ENCODE assay signal across 8 cellular contexts in genomic region chr14:64721391-64721791, GRCh38. TPM values are rescaled to one million over a fixed set of nuclear protein-coding genes. Genes with fewer than 3 reads are reported as not detected.
DNase-seq lines count a peak whose midpoint lies in the region; ATAC-seq and TF ChIP-seq lines count a peak whose summit lies in the region.

No MANE protein-coding gene starts in this region.

- TF ChIP-seq EP300 in SK-N-SH (IDR thresholded peaks at IDR 0.05; ENCODE audit: borderline replicate concordance in 1 of 2, low read depth in 1 of 2, low read length in 1 of 2) = no peak

- TF ChIP-seq CTCF in SK-N-SH (IDR thresholded peaks at IDR 0.05) (no peak), breast epithelium (IDR thresholded peaks at IDR 0.05) (no peak), right lobe of liver (IDR thresholded peaks at IDR 0.05) (no peak), type B pancreatic cell (conservative IDR thresholded peaks at IDR 0.05) (no peak)

- peaks cover 82% of the 10 kb centered on the region for H3K4me1 Mint-ChIP-seq in type B pancreatic cell (ENCODE audit: unreplicated experiment)

- H3K36me3 Mint-ChIP-seq in type B pancreatic cell = peaks cover 21% of the 10 kb centered on the region

- no peak overlapping the region for H3K27ac ChIP-seq in SK-N-SH (ENCODE audit: low read depth in 2 of 2, low read length in 1 of 2)
- peak overlapping the region; percentile 89 to 93 for H3K27ac ChIP-seq in breast epithelium
- H3K27ac ChIP-seq in right lobe of liver = peak overlapping the region; percentile 47 to 84 (median 63)

- H2AFZ ChIP-seq in SK-N-SH (ENCODE audit: low read depth) = no peak overlapping the region

- TF ChIP-seq POLR2A in breast epithelium (IDR thresholded peaks at IDR 0.05) (no peak), right lobe of liver (IDR thresholded peaks at IDR 0.05) (no peak)

- H3F3A ChIP-seq in SK-N-SH (replicated peaks; ENCODE audit: insufficient read depth) = no peaks in the 10 kb centered on the region

- H3K36me3 ChIP-seq in SK-N-SH (replicated peaks in 1 of 2; ENCODE audit: control insufficient read depth in 1 of 2, insufficient read depth in 2 of 2, low read length in 1 of 2) (no peaks in the 10 kb centered on the region), breast epithelium (no peaks in the 10 kb centered on the region), right lobe of liver (no peaks in the 10 kb centered on the region)

- H3K9me3 ChIP-seq in SK-N-SH (no peaks in the 10 kb centered on the region), breast epithelium (no peaks in the 10 kb centered on the region), right lobe of liver (no peaks in the 10 kb centered on the region)

- H3K27ac Mint-ChIP-seq in type B pancreatic cell = peak overlapping the region; percentile 41

- intact Hi-C loops in breast epithelium (cut with DNase I; ENCODE audit: low total_unique reads) (no loop called here), right lobe of liver (cut with DNase I) (no loop called here)

- H3K9me3 Mint-ChIP-seq in type B pancreatic cell = peaks cover 5% of the 10 kb centered on the region

- no peak for TF ChIP-seq RAD21 in SK-N-SH (IDR thresholded peaks at IDR 0.05; ENCODE audit: low read length)

- POLR2A ChIA-PET in SK-N-SH (lab: Yijun Ruan, JAX) = no interaction called here

- peaks cover 18 to 23% of the 10 kb centered on the region in 2 experiments; a peak in 2 of 4 replicates for H3K4me1 ChIP-seq in SK-N-SH (ENCODE audit: control insufficient read depth in 1 of 2, insufficient read depth in 2 of 2, low read depth in 1 of 2, low read length in 1 of 2)
- H3K4me1 ChIP-seq in breast epithelium = peaks cover 0 to 33% of the 10 kb centered on the region in 2 donors
- peaks cover 0 to 56% (median 24%) of the 10 kb centered on the region in 4 donors for H3K4me1 ChIP-seq in right lobe of liver

- CTCF ChIA-PET in SK-N-SH (lab: Yijun Ruan, JAX) = interaction anchor here (1.1 to 3.4 kb wide), 2 partner anchors 38 to 210 kb away, joined by 3 to 11 read pairs; no protein-coding TSS in a partner anchor

- ATAC-seq in SK-N-SH treated with all-trans-retinoic acid at 6 μM for 48 hours (peak; percentile 23; the same call in 1 of the 3 replicates), right lobe of liver (peak; percentile 50 to 72 (median 60)), GM21576 (IDR thresholded peaks at IDR 0.05; ENCODE audit: unreplicated experiment) (no peak), HG03097 (IDR thresholded peaks at IDR 0.05; ENCODE audit: low FRiP score, unreplicated experiment) (no peak)

- DNase-seq in SK-N-SH = no peak
- peak; percentile 52 to 58 for DNase-seq in breast epithelium (ENCODE audit: low spot score in 2 of 2)
- peak; percentile 60 to 78 (median 71) for DNase-seq in right lobe of liver
- no peak for DNase-seq in type B pancreatic cell (ENCODE audit: extremely low spot score, unreplicated experiment)
- DNase-seq in activated CD4-positive, alpha-beta T cell treated with anti-CD3 and anti-CD28 coated beads for 48 hours = no peak

- H3K27me3 ChIP-seq in SK-N-SH (ENCODE audit: insufficient read depth) (no peaks in the 10 kb centered on the region), breast epithelium (no peaks in the 10 kb centered on the region), right lobe of liver (no peaks in the 10 kb centered on the region)

- 81% methylated on average over 4 of the region's 5 CpGs for WGBS in SK-N-SH (ENCODE audit: low lambda C conversion rate)
- WGBS in right lobe of liver (ENCODE audit: insufficient coverage, low coverage, low lambda C conversion rate, missing lambda C conversion rate) = no CpG with 5 or more reads among the region's 5 CpGs

- peaks cover 3% of the 10 kb centered on the region; the same call in 1 of the 2 replicates for H4K20me1 ChIP-seq in SK-N-SH (ENCODE audit: insufficient read depth)

- H3K4me2 ChIP-seq in SK-N-SH = no peak overlapping the region

- H3K4me3 ChIP-seq in SK-N-SH (ENCODE audit: low read depth in 2 of 2, low read length in 1 of 2) (no peak overlapping the region), breast epithelium (peak overlapping the region in 1 of 3 donors; percentile 29), right lobe of liver (no peak overlapping the region)

- peaks cover 15% of the 10 kb centered on the region; the same call in 1 of the 2 replicates for H3K79me2 ChIP-seq in SK-N-SH (ENCODE audit: insufficient read depth)

- no peaks in the 10 kb centered on the region for H3K9me2 ChIP-seq in SK-N-SH

- no peak overlapping the region for H3K4me3 Mint-ChIP-seq in type B pancreatic cell

- H3K27me3 Mint-ChIP-seq in type B pancreatic cell = no peaks in the 10 kb centered on the region

- H3K9ac ChIP-seq in SK-N-SH = no peak overlapping the region

TF ChIP-seq in SK-N-SH treated with all-trans-retinoic acid at 6 μM for 48 hours, 23 proteins besides CTCF, POLR2A, EP300 and RAD21:
- TF ChIP-seq ZNF70 (CRISPR knock-in tag; IDR thresholded peaks at IDR 0.05) = no peak
- TF ChIP-seq ZC3H10 (CRISPR knock-in tag; IDR thresholded peaks at IDR 0.05) = no peak
- TF ChIP-seq CSDC2 (CRISPR knock-in tag; IDR thresholded peaks at IDR 0.05) = no peak
- TF ChIP-seq ESRRG (CRISPR knock-in tag; IDR thresholded peaks at IDR 0.05) = no peak
- TF ChIP-seq ARNTL (CRISPR knock-in tag; IDR thresholded peaks at IDR 0.05; ENCODE audit: borderline replicate concordance, low read depth) = no peak
- TF ChIP-seq CSRNP3 (CRISPR knock-in tag; IDR thresholded peaks at IDR 0.05) = no peak
- TF ChIP-seq ZFP30 (CRISPR knock-in tag; IDR thresholded peaks at IDR 0.05) = no peak
- TF ChIP-seq PPARA (CRISPR knock-in tag; IDR thresholded peaks at IDR 0.05; ENCODE audit: borderline replicate concordance) = no peak
- no peak for TF ChIP-seq ZNF8 (CRISPR knock-in tag; IDR thresholded peaks at IDR 0.05)

TF ChIP-seq in SK-N-SH, 30 proteins besides CTCF, POLR2A, EP300 and RAD21:
- TF ChIP-seq ELF1 (IDR thresholded peaks at IDR 0.05) = no peak
- no peak for TF ChIP-seq ZBTB33 (IDR thresholded peaks at IDR 0.05; ENCODE audit: borderline replicate concordance, low read depth)
- no peak for TF ChIP-seq POLR2AphosphoS5 (IDR thresholded peaks at IDR 0.05; ENCODE audit: low read depth, low read length)
- TF ChIP-seq USF2 (IDR thresholded peaks at IDR 0.05; ENCODE audit: borderline replicate concordance, low read depth, low read length) = no peak
- no peak for TF ChIP-seq FOXJ3 (CRISPR knock-in tag; IDR thresholded peaks at IDR 0.05)
- TF ChIP-seq IRF3 (IDR thresholded peaks at IDR 0.05; ENCODE audit: low read depth, low read length) = no peak
- TF ChIP-seq SIN3A (IDR thresholded peaks at IDR 0.05; ENCODE audit: borderline replicate concordance, low read depth, low read length) = no peak
- TF ChIP-seq TEAD4 (IDR thresholded peaks at IDR 0.05; ENCODE audit: borderline replicate concordance, insufficient read depth) = no peak
- no peak for TF ChIP-seq SMC3 (IDR thresholded peaks at IDR 0.05; ENCODE audit: low read depth, low read length)
- no peak for TF ChIP-seq MEF2A (IDR thresholded peaks at IDR 0.05; ENCODE audit: borderline replicate concordance, low read depth)
TF ChIP-seq in SK-N-SH: peak in this region for 0.

RNA-seq across cellular contexts. Expression of gene PLEKHG3, which starts 17.2 kb away (rescaled TPM):
- 4.9 and 5.1 TPM in 2 replicates for polyA plus RNA-seq in SK-N-SH (2012; rRNA removed)
- polyA plus RNA-seq in SK-N-SH (2012; cell fraction: cytosol; rRNA removed) = 2.6 and 4.0 TPM in 2 replicates
- 18.3 and 21.2 TPM in 2 replicates for polyA plus RNA-seq in SK-N-SH (2012; cell fraction: nucleus; rRNA removed)
- 10 to 100 TPM; 18.7 to 31.5 (median 30.3) TPM for total RNA-seq in breast epithelium
- 10 to 100 TPM; 25.4 to 49.1 (median 28.0) TPM for total RNA-seq in right lobe of liver
- 64.7 and 83.9 TPM in 2 replicates for total RNA-seq in type B pancreatic cell (ENCODE audit: low replicate concordance)

Comparison
In these comparisons a context has a peak if more than half of its experiments do, and no peak if none do; other contexts are left out.
1. ATAC-seq: peak in SK-N-SH treated with all-trans-retinoic acid at 6 μM for 48 hours (single experiment) and right lobe of liver (4 of 4); none in GM21576 (single experiment) and HG03097 (single experiment).
2. DNase-seq: peak in breast epithelium (2 of 2) and right lobe of liver (3 of 3); none in SK-N-SH (single experiment), type B pancreatic cell (single experiment) and activated CD4-positive, alpha-beta T cell treated with anti-CD3 and anti-CD28 coated beads for 48 hours (single experiment).
3. H3K27ac ChIP-seq: peak in breast epithelium (2 of 2) and right lobe of liver (3 of 3); none in SK-N-SH (0 of 2).